ENCODE assay signal across 31 cellular contexts in the genomic region with DNA sequence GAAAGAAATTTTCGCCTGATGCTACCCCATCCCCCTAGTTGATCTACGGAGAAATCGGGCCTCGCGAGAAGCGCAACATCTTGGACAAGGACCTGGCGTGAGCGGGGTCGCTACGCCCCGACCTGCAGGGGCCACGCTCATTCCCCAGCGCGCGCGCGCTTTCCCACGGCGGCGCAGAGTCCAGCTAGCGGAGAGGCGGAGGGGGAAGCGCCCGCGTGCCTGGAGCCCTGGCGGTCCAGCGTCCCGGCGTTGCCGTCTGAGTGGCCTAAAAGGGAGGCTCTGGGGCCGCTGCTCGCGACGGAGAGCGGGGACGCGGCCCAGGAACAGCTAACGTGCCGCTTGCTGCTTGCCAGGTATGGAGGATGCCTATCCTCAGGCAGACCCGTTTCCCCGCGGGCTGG. TPM values are rescaled to one million over a fixed set of nuclear protein-coding genes. Genes with fewer than 3 reads are reported as not detected.
A peak's percentile ranks its signal among the peaks of the same experiment; 100 is the strongest.
DNase-seq lines count a peak whose midpoint lies in the region; ATAC-seq, FAIRE-seq and TF ChIP-seq lines count a peak whose summit lies in the region.
"Had no signal": no experiment of that assay in that cellular context is flagged by ENCODE, and none has a peak within 500 bp of the region (broad histone marks: within the 10 kb centered on the region; RNA-seq: fewer than 3 reads in every experiment).

No MANE protein-coding gene starts in this region.

- H3K9ac ChIP-seq in HUES48 (ENCODE audit: low read depth, low read length) (no peak overlapping the region), H1 (replicated peaks in 1 of 4; ENCODE audit: extremely low read depth in 1 of 4, low read depth in 3 of 4, low read length in 3 of 4) (no peak overlapping the region), mesenchymal stem cell (ENCODE audit: low read length) (no peak overlapping the region)
- H3K9ac ChIP-seq: parathyroid adenoma had no signal

- TF ChIP-seq EP300 in H1 (IDR thresholded peaks at IDR 0.05; ENCODE audit: borderline replicate concordance in 1 of 2, low read depth in 2 of 2, low read length in 2 of 2), result no peak

- 0% methylated on average over 2 of the region's 42 CpGs; no CpG with 5 or more reads in 1 of the 2 experiments for WGBS in H1 (ENCODE audit: extremely low coverage in 1 of 2, insufficient coverage in 1 of 2, insufficient read length in 1 of 2, insufficient replicate concordance in 2 of 2, low coverage in 1 of 2, low lambda C conversion rate in 2 of 2, missing lambda C conversion rate in 1 of 2), 2 experiments
- WGBS in mesenchymal stem cell, result 4% methylated on average over 32 of the region's 42 CpGs

- no peaks in the 10 kb centered on the region for H3K36me3 ChIP-seq in HUES48 (ENCODE audit: control insufficient read depth, insufficient read depth, low read length)
- H3K36me3 ChIP-seq in H1 (ENCODE audit: control insufficient read depth in 2 of 4, insufficient read depth in 4 of 4, low read length in 3 of 4), result no peaks in the 10 kb centered on the region
- no peaks in the 10 kb centered on the region for H3K36me3 ChIP-seq in mesenchymal stem cell (ENCODE audit: control insufficient read depth in 1 of 2, insufficient read depth in 2 of 2, low read depth in 1 of 2, low read length in 2 of 2)
- H3K36me3 ChIP-seq: right atrium auricular region had no signal

- H4K8ac ChIP-seq in H1 (ENCODE audit: extremely low read depth, insufficient read depth, low read length) (no peak overlapping the region), mesenchymal stem cell (ENCODE audit: low read length) (no peak overlapping the region)

- peaks cover 37% of the 10 kb centered on the region for H3K4me1 ChIP-seq in HUES48 (ENCODE audit: control insufficient read depth, insufficient read depth, low read length)
- H3K4me1 ChIP-seq in H1 (replicated peaks in 1 of 4; ENCODE audit: control insufficient read depth in 3 of 4, insufficient read depth in 4 of 4, low read length in 3 of 4), result peaks cover 0 to 8% (median 4%) of the 10 kb centered on the region in 4 experiments; a peak in 6 of 7 replicates
- H3K4me1 ChIP-seq in mesenchymal stem cell (ENCODE audit: control insufficient read depth, insufficient read depth, low read depth, low read length), result peaks cover 4% of the 10 kb centered on the region
- H3K4me1 ChIP-seq: parathyroid adenoma had no signal

- no peaks in the 10 kb centered on the region for H3K79me1 ChIP-seq in H1 (ENCODE audit: low read depth, low read length)
- no peaks in the 10 kb centered on the region for H3K79me1 ChIP-seq in mesenchymal stem cell (replicated peaks; ENCODE audit: low read length, poor library complexity, severe bottlenecking)

- TF ChIP-seq RAD21 in H1 (IDR thresholded peaks at IDR 0.05 in 1 of 2, conservative IDR thresholded peaks at IDR 0.05 in 1 of 2; ENCODE audit: low read depth in 2 of 2, low read length in 2 of 2), result no peak

- POLR2A ChIA-PET in H1 (lab: Charles Lee; ENCODE audit: partially characterized antibody), result interaction anchor here (1.0 kb wide), 1 partner anchor 11 kb away, joined by 3 read pairs; no protein-coding TSS in a partner anchor

- no peak for TF ChIP-seq CTCF in H1 (IDR thresholded peaks at IDR 0.05; ENCODE audit: control extremely low read depth in 1 of 3, insufficient read depth in 1 of 3, low read depth in 1 of 3, low read length in 3 of 3)

- 0 out of 2 replicates have a peak overlapping the region, but pooled peaks have one; percentile 53 for H2AFZ ChIP-seq in H1 (ENCODE audit: low read length)
- no peak overlapping the region for H2AFZ ChIP-seq in mesenchymal stem cell (ENCODE audit: low read depth, low read length)
- H2AFZ ChIP-seq: parathyroid adenoma had no signal

- no peak overlapping the region for H4K5ac ChIP-seq in H1 (ENCODE audit: insufficient read length, low read depth, low read length)

- H3K27ac Mint-ChIP-seq in stimulated activated naive B cell treated with anti-CD40 and anti-IgM and Interleukin-4, amounts not matched to agents 10 μg/mL and 1 μg/mL and 100 μg/mL, for 72 hours, result peak overlapping the region; percentile 56
- H3K27ac Mint-ChIP-seq: activated CD4-positive, alpha-beta T cell treated with anti-CD3 and anti-CD28 coated beads for 36 hours; activated CD8-positive, alpha-beta T cell treated with anti-CD3 and anti-CD28 coated beads, Interleukin-2, amount 10 ng/mL, durations not matched to agents 7 days and 5 days; activated T-helper 17 cell treated with anti-CD3 and anti-CD28 coated beads, Interleukin-2, amount 50 U/mL, for 72 hours; CD4-positive, alpha-beta memory T cell; nephron had no signal

- H3K4ac ChIP-seq in H1 (replicated peaks; ENCODE audit: insufficient read length, low read depth, low read length), result no peak overlapping the region
- no peak overlapping the region for H3K4ac ChIP-seq in mesenchymal stem cell (ENCODE audit: low read depth in 1 of 2, low read length in 2 of 2)

- no peak for ATAC-seq in stimulated activated naive B cell treated with anti-CD40 and anti-IgM and Interleukin-4, amounts not matched to agents 10 μg/mL and 1 μg/mL and 100 μg/mL, for 72 hours (replicated peaks)
- ATAC-seq in GM21447 (IDR thresholded peaks at IDR 0.05; ENCODE audit: unreplicated experiment), result no peak
- ATAC-seq in HG03097 (IDR thresholded peaks at IDR 0.05; ENCODE audit: low FRiP score, unreplicated experiment), result no peak
- ATAC-seq: activated CD4-positive, alpha-beta T cell treated with anti-CD3 and anti-CD28 coated beads for 36 hours; activated CD8-positive, alpha-beta T cell treated with anti-CD3 and anti-CD28 coated beads, Interleukin-2, amount 10 ng/mL, durations not matched to agents 7 days and 5 days; activated T-helper 17 cell treated with anti-CD3 and anti-CD28 coated beads, Interleukin-2, amount 50 U/mL, for 72 hours had no signal

- H3K4me3 ChIP-seq in HUES48 (ENCODE audit: low read depth, low read length) (peak overlapping the region; percentile 53), H1 (ENCODE audit: extremely low read depth in 1 of 4, insufficient read depth in 2 of 4, low read depth in 3 of 4, low read length in 4 of 4) (peak overlapping the region; percentile 30 to 56 (median 36); a peak in 7 of 8 replicates), mesenchymal stem cell (ENCODE audit: insufficient read depth in 1 of 2, low read depth in 1 of 2, low read length in 2 of 2) (no peak overlapping the region)
- H3K4me3 ChIP-seq: lung, right atrium auricular region, smooth muscle cell had no signal

- peaks cover 3 to 4% of the 10 kb centered on the region in 2 donors for H3K9me3 Mint-ChIP-seq in stimulated activated naive B cell treated with anti-CD40 and anti-IgM and Interleukin-4, amounts not matched to agents 10 μg/mL and 1 μg/mL and 100 μg/mL, for 72 hours
- H3K9me3 Mint-ChIP-seq: activated T-helper 17 cell treated with anti-CD3 and anti-CD28 coated beads, Interleukin-2, amount 50 U/mL, for 72 hours had no signal

- H3K4me1 Mint-ChIP-seq in stimulated activated naive B cell treated with anti-CD40 and anti-IgM and Interleukin-4, amounts not matched to agents 10 μg/mL and 1 μg/mL and 100 μg/mL, for 72 hours, result peaks cover 0 to 6% of the 10 kb centered on the region in 2 donors
- H3K4me1 Mint-ChIP-seq: activated T-helper 17 cell treated with anti-CD3 and anti-CD28 coated beads, Interleukin-2, amount 50 U/mL, for 72 hours had no signal

- H3K56ac ChIP-seq in H1 (replicated peaks; ENCODE audit: insufficient read length, low read depth, low read length), result no peak overlapping the region

- no peak for TF ChIP-seq POLR2A in H1 (IDR thresholded peaks at IDR 0.05; ENCODE audit: control extremely low read depth in 1 of 2, low read depth in 2 of 2, low read length in 2 of 2)

- peaks cover 40 to 42% of the 10 kb centered on the region in 2 donors for H3K27me3 Mint-ChIP-seq in stimulated activated naive B cell treated with anti-CD40 and anti-IgM and Interleukin-4, amounts not matched to agents 10 μg/mL and 1 μg/mL and 100 μg/mL, for 72 hours

- no peaks in the 10 kb centered on the region for H3K79me2 ChIP-seq in H1 (ENCODE audit: control insufficient read depth in 1 of 2, insufficient read depth in 2 of 2, low read length in 2 of 2)
- H3K79me2 ChIP-seq: parathyroid adenoma had no signal

- H3K23me2 ChIP-seq in H1 (ENCODE audit: low read depth, low read length), result peaks cover 8% of the 10 kb centered on the region; the same call in 1 of the 2 replicates

- no peak overlapping the region for H2BK15ac ChIP-seq in H1 (ENCODE audit: low read length)
- no peak overlapping the region for H2BK15ac ChIP-seq in mesenchymal stem cell (ENCODE audit: low read depth, poor library complexity, severe bottlenecking)

- H3K23ac ChIP-seq in H1 (ENCODE audit: insufficient read length), result no peak overlapping the region
- no peak overlapping the region for H3K23ac ChIP-seq in mesenchymal stem cell (ENCODE audit: low read length in 2 of 2)

- H2AK5ac ChIP-seq in H1 (ENCODE audit: low read depth, low read length) (no peak overlapping the region), mesenchymal stem cell (ENCODE audit: low read length, severe bottlenecking) (no peak overlapping the region)

- CTCF ChIA-PET in H1 (lab: Charles Lee; ENCODE audit: partially characterized antibody), result interaction anchor here (0.7 to 1.6 kb wide), 6 partner anchors 7 to 454 kb away, joined by 3 to 6 read pairs (median 4); a partner anchor contains a TSS

- H4K91ac ChIP-seq in H1 (replicated peaks; ENCODE audit: insufficient read length, low read length) (no peak overlapping the region), mesenchymal stem cell (ENCODE audit: low read length) (no peak overlapping the region)

- no peak overlapping the region for H2BK20ac ChIP-seq in H1 (ENCODE audit: low read length)

- H3K4me2 ChIP-seq in H1 (ENCODE audit: insufficient read depth in 1 of 2, low read depth in 2 of 2, low read length in 2 of 2) (peak overlapping the region; percentile 65 to 85), mesenchymal stem cell (ENCODE audit: low read length, poor library complexity, severe bottlenecking) (no peak overlapping the region)
- H3K4me2 ChIP-seq: smooth muscle cell had no signal

- no peak overlapping the region for H2BK12ac ChIP-seq in H1 (ENCODE audit: low read depth, low read length)
- no peak overlapping the region for H2BK12ac ChIP-seq in mesenchymal stem cell (ENCODE audit: low read length in 2 of 2)

- H3K27me3 ChIP-seq in HUES48 (ENCODE audit: control insufficient read depth, insufficient read depth, low read length) (peaks cover 63% of the 10 kb centered on the region), H1 (replicated peaks in 1 of 4; ENCODE audit: control insufficient read depth in 3 of 4, extremely low read depth in 1 of 4, insufficient read depth in 3 of 4, low read length in 3 of 4) (peaks cover 13 to 57% (median 42%) of the 10 kb centered on the region in 4 experiments), mesenchymal stem cell (ENCODE audit: control insufficient read depth in 1 of 2, insufficient read depth in 1 of 2, low read length in 2 of 2) (peaks cover 60 to 83% of the 10 kb centered on the region in 2 experiments)

- DNase-seq in H1 (ENCODE audit: low read depth in 1 of 2, low spot score in 2 of 2), result peak in 1 of 2 experiments; percentile 51
- DNase-seq in left kidney (ENCODE audit: low read depth, low spot score), result peak; percentile 24
- no peak for DNase-seq in stimulated activated naive B cell treated with anti-CD40 and anti-IgM and Interleukin-4, amounts not matched to agents 10 μg/mL and 1 μg/mL and 100 μg/mL, for 72 hours
- DNase-seq in mesenchymal stem cell, result no peak
- DNase-seq: activated CD4-positive, alpha-beta T cell treated with anti-CD3 and anti-CD28 coated beads for 36 hours; activated CD8-positive, alpha-beta T cell treated with anti-CD3 and anti-CD28 coated beads, Interleukin-2, amount 10 ng/mL, durations not matched to agents 7 days and 5 days; activated naive CD4-positive, alpha-beta T cell treated with anti-CD3 and anti-CD28 coated beads, Interleukin-2, amount 50 U/mL, for 16 hours; CD4-positive, alpha-beta memory T cell; DND-41; effector CD8-positive, alpha-beta T cell; IMR-90; NCI-H2107; NCI-H345; NCI-H69; Right ventricle myocardium superior; stimulated activated naive CD4-positive, alpha-beta T cell treated with Interleukin-2 at 50 U/mL for 16 hours had no signal

- no peaks in the 10 kb centered on the region for H4K20me1 ChIP-seq in H1 (replicated peaks in 1 of 2; ENCODE audit: control insufficient read depth in 1 of 2, insufficient read depth in 2 of 2, low read length in 2 of 2)

- no peak overlapping the region for H3K4me3 Mint-ChIP-seq in stimulated activated naive B cell treated with anti-CD40 and anti-IgM and Interleukin-4, amounts not matched to agents 10 μg/mL and 1 μg/mL and 100 μg/mL, for 72 hours
- H3K4me3 Mint-ChIP-seq: activated CD4-positive, alpha-beta T cell treated with anti-CD3 and anti-CD28 coated beads for 36 hours; activated CD8-positive, alpha-beta T cell treated with anti-CD3 and anti-CD28 coated beads, Interleukin-2, amount 10 ng/mL, durations not matched to agents 7 days and 5 days; activated T-helper 17 cell treated with anti-CD3 and anti-CD28 coated beads, Interleukin-2, amount 50 U/mL, for 72 hours; CD4-positive, alpha-beta memory T cell had no signal

- FAIRE-seq in H1 (lab: Jason Lieb, UNC), result no peak
- FAIRE-seq: bronchial epithelial cell, D721Med, H54, urothelium cell line had no signal

- peaks cover 0 to 6% of the 10 kb centered on the region in 2 donors for H3K36me3 Mint-ChIP-seq in stimulated activated naive B cell treated with anti-CD40 and anti-IgM and Interleukin-4, amounts not matched to agents 10 μg/mL and 1 μg/mL and 100 μg/mL, for 72 hours
- H3K36me3 Mint-ChIP-seq: CD4-positive, alpha-beta memory T cell had no signal

- no peak overlapping the region for H2BK120ac ChIP-seq in H1 (replicated peaks; ENCODE audit: low read depth, low read length)
- H2BK120ac ChIP-seq in mesenchymal stem cell (ENCODE audit: low read depth, low read length), result no peak overlapping the region

- H3K9me3 ChIP-seq in HUES48 (ENCODE audit: control insufficient read depth, insufficient read depth, low read length), result no peaks in the 10 kb centered on the region
- no peaks in the 10 kb centered on the region for H3K9me3 ChIP-seq in H1 (ENCODE audit: insufficient read depth in 2 of 2, low read depth in 1 of 2, low read length in 1 of 2)
- H3K9me3 ChIP-seq in mesenchymal stem cell (ENCODE audit: control insufficient read depth, low read length), result no peaks in the 10 kb centered on the region
- H3K9me3 ChIP-seq: right atrium auricular region had no signal

- no peak overlapping the region for H2BK5ac ChIP-seq in H1 (ENCODE audit: low read depth, low read length)
- H2BK5ac ChIP-seq in mesenchymal stem cell (ENCODE audit: low read depth, low read length, poor library complexity, severe bottlenecking), result no peak overlapping the region

- H3K14ac ChIP-seq in H1 (ENCODE audit: insufficient read length) (no peak overlapping the region), mesenchymal stem cell (ENCODE audit: low read length in 2 of 2) (no peak overlapping the region)

- no peak overlapping the region for H3K18ac ChIP-seq in H1 (ENCODE audit: extremely low read depth, low read length)
- no peak overlapping the region for H3K18ac ChIP-seq in mesenchymal stem cell (ENCODE audit: low read depth in 1 of 2, low read length in 2 of 2)

- H3K27ac ChIP-seq in HUES48 (ENCODE audit: low read depth, low read length) (no peak overlapping the region), H1 (ENCODE audit: low read depth, low read length) (no peak overlapping the region), mesenchymal stem cell (ENCODE audit: low read length, poor library complexity, severe bottlenecking) (no peak overlapping the region)
- H3K27ac ChIP-seq: parathyroid adenoma, right atrium auricular region had no signal

RNA-seq across cellular contexts. Expression of a gene that starts 6.0 kb away (rescaled TPM):
- total RNA-seq in H1 (2021; fragmentation: NEBNext Ultra II Directional; extraction: Animal tissue kit (Norgen Biotek cat#: 25700)), result 38.9 and 41.0 TPM in 2 replicates
- polyA plus RNA-seq in H1 (2011; rRNA removed), result 10.4 and 19.2 TPM in 2 replicates
- 12.2 TPM for polyA plus RNA-seq in H1 (2011; cell fraction: cytosol; rRNA removed)
- 19.5 TPM for polyA plus RNA-seq in H1 (2011; cell fraction: nucleus; rRNA removed)
- polyA plus RNA-seq in H1 (2012, experiment 1 of 2), result 19.4 to 28.4 TPM (median 23.7 TPM) in 4 replicates
- 26.4 TPM for polyA plus RNA-seq in H1 (2012, experiment 2 of 2)
- 22.8 TPM for polyA plus RNA-seq in H1 (2013, experiment 1 of 2)
- 20.6 TPM for polyA plus RNA-seq in H1 (2013, experiment 2 of 2)
- 1.4 and 2.6 TPM in 2 replicates for polyA minus RNA-seq in H1 (2011; rRNA and poly(A)+ RNA removed)
- polyA minus RNA-seq in H1 (2011; cell fraction: cytosol; rRNA and poly(A)+ RNA removed), result 17.5 TPM
- 15.2 TPM for polyA minus RNA-seq in H1 (2011; cell fraction: nucleus; rRNA and poly(A)+ RNA removed)
- polyA plus RNA-seq in mesenchymal stem cell (2013, experiment 1 of 2), result not detected
- 0.01 TPM for polyA plus RNA-seq in mesenchymal stem cell (2013, experiment 2 of 2)
- total RNA-seq: activated CD4-positive, alpha-beta T cell treated with anti-CD3 and anti-CD28 coated beads for 36 hours; activated CD8-positive, alpha-beta T cell treated with anti-CD3 and anti-CD28 coated beads, Interleukin-2, amount 10 ng/mL, durations not matched to agents 7 days and 5 days; activated T-helper 17 cell treated with anti-CD3 and anti-CD28 coated beads, Interleukin-2, amount 50 U/mL, for 72 hours; bronchial epithelial cell; CD4-positive, alpha-beta memory T cell; epithelial cell of proximal tubule; IMR-90; mucosa of gallbladder; right atrium auricular region; Right ventricle myocardium superior; smooth muscle cell had no signal
- polyA plus RNA-seq: CD4-positive, alpha-beta memory T cell; lung; smooth muscle cell had no signal

Comparison
In these comparisons a context has a peak if more than half of its experiments do, and no peak if none do; other contexts are left out.
1. H3K4me3 ChIP-seq: peak in HUES48 (single experiment) and H1 (4 of 4); none in mesenchymal stem cell (0 of 2).